In the genomic region with DNA sequence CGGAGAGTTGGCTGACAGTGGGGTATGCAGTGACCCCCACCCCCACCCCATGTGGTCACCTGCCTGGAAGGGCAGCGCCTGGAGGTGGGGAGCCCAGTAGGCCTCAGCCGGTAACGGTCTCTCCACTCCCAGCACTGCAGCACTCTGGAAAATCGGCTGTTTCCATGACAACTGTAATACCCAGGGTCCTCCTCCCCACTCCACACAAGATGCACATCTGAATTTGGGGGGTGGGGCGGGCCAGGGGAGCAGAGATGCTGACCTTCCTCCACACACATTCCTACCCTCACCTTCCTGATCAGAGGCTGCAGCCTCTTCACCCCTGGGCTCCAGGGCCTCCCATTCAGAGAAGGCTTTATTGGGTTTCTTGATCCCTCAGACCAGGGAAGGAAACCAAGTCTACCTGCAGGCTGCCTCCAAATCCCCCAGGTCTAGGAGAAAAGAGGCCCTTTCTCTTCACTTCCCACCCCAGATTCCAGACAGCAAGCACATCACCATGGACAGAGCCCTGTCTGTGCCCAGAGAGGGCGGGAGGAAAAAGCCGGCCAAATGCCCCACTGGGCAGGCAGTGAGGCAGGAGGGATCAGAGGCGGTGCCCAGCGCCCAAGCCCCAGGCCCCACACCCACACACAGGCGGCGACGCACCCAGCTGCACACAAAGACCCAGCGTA, we compare ENCODE assay signal across 18 cellular contexts. TPM values are rescaled to one million over a fixed set of nuclear protein-coding genes. Genes with fewer than 3 reads are reported as not detected.
DNase-seq lines count a peak whose midpoint lies in the region; FAIRE-seq and TF ChIP-seq lines count a peak whose summit lies in the region.
"Had no signal": no experiment of that assay in that cellular context is flagged by ENCODE, and none has a peak within 500 bp of the region (broad histone marks: within the 10 kb centered on the region; RNA-seq: fewer than 3 reads in every experiment).

No MANE protein-coding gene starts in this region.

- H3K27me3 ChIP-seq in smooth muscle cell (ENCODE audit: low read depth) = peaks cover 49% of the 10 kb centered on the region

- H3K79me2 ChIP-seq in smooth muscle cell (ENCODE audit: low read depth) = no peaks in the 10 kb centered on the region

- FAIRE-seq in kidney (lab: Jason Lieb, UNC) = no peak

- H3K4me3 ChIP-seq in HEK293 (ENCODE audit: low read depth, low read length) = no peak overlapping the region
- H3K4me3 ChIP-seq in smooth muscle cell = peak overlapping the region; percentile 32
- H3K4me3 ChIP-seq in kidney (ENCODE audit: low read length in 2 of 2) = no peak overlapping the region

- H4K20me1 ChIP-seq in smooth muscle cell (ENCODE audit: low read depth) = no peaks in the 10 kb centered on the region

- DNase-seq in iPS-NIHi7 (ENCODE audit: extremely low spot score) (peak; percentile 45), smooth muscle cell (lab: John Stamatoyannopoulos, UW; ENCODE audit: unreplicated experiment) (no peak), Ammon's horn (ENCODE audit: low spot score) (no peak), kidney (no peak), putamen (ENCODE audit: low spot score) (no peak)
- DNase-seq in effector CD4-positive, alpha-beta T cell = no peak
- DNase-seq: activated CD4-positive, alpha-beta T cell treated with anti-CD3 and anti-CD28 coated beads, Interleukin-2, amount 50 U/mL, for 4 hours; activated naive CD4-positive, alpha-beta T cell; cerebellar nuclear complex; stimulated activated CD4-positive, alpha-beta T cell treated with anti-CD3 and anti-CD28 coated beads, Interleukin-4, amount 100 ng/mL, for 24 hours; stimulated activated naive CD8-positive, alpha-beta T cell treated with anti-CD3 and anti-CD28 coated beads, Interleukin-15, Interleukin-2, amounts not matched to agents 100 U/mL and 50 U/mL, for 24 hours had no signal

- H3K4me1 ChIP-seq in HEK293 (ENCODE audit: control insufficient read depth, insufficient read depth, low read length) (no peaks in the 10 kb centered on the region), smooth muscle cell (ENCODE audit: low read depth) (no peaks in the 10 kb centered on the region), kidney (ENCODE audit: control insufficient read depth in 1 of 2, insufficient read depth in 1 of 2, low read depth in 1 of 2, low read length in 2 of 2) (peaks cover 0 to 9% of the 10 kb centered on the region in 2 donors)

- H3K9ac ChIP-seq in smooth muscle cell (ENCODE audit: low read depth) (no peak overlapping the region), kidney (ENCODE audit: low read length in 2 of 2) (no peak overlapping the region)

- no peak overlapping the region for H3K27ac ChIP-seq in HEK293 (ENCODE audit: extremely low read depth, low read depth, low read length)
- H3K27ac ChIP-seq in angular gyrus (ENCODE audit: low read depth, low read length) = peak overlapping the region; percentile 38
- no peak overlapping the region for H3K27ac ChIP-seq in smooth muscle cell (ENCODE audit: low read depth)
- H3K27ac ChIP-seq in kidney (ENCODE audit: low read depth in 2 of 2, low read length in 2 of 2) = no peak overlapping the region

- H3K36me3 ChIP-seq in HEK293 (ENCODE audit: control insufficient read depth in 2 of 2, insufficient read depth in 1 of 2, low read length in 2 of 2) (no peaks in the 10 kb centered on the region), smooth muscle cell (ENCODE audit: low read depth) (no peaks in the 10 kb centered on the region), kidney (ENCODE audit: control insufficient read depth in 1 of 2, insufficient read depth in 2 of 2, low read length in 2 of 2) (no peaks in the 10 kb centered on the region)

- H3K9me3 ChIP-seq in HEK293 (ENCODE audit: control insufficient read depth, insufficient read depth, low read depth, low read length) (no peaks in the 10 kb centered on the region), smooth muscle cell (replicated peaks; ENCODE audit: low read depth) (no peaks in the 10 kb centered on the region), kidney (ENCODE audit: control insufficient read depth in 1 of 2, low read length in 2 of 2) (no peaks in the 10 kb centered on the region)

- H3K4me2 ChIP-seq in smooth muscle cell = peak overlapping the region; percentile 83

- POLR2A ChIA-PET in HEK293 (lab: Yijun Ruan, JAX) = no interaction called here

- CTCF ChIA-PET in HEK293 (lab: Yijun Ruan, JAX) = no interaction called here

- intact Hi-C loops in kidney (cut with DNase I) = no loop called here

- TF ChIP-seq CTCF in HEK293 (tag by site-specific recombination; IDR thresholded peaks at IDR 0.05) (no peak), smooth muscle cell (IDR thresholded peaks at IDR 0.05; ENCODE audit: borderline replicate concordance, insufficient read depth, poor library complexity, severe bottlenecking) (no peak), kidney (IDR thresholded peaks at IDR 0.05; ENCODE audit: borderline replicate concordance, extremely low read depth, insufficient read depth) (no peak)

- 43% methylated on average over 14 of the region's 14 CpGs for WGBS in smooth muscle cell (ENCODE audit: low lambda C conversion rate)

- H2AFZ ChIP-seq in smooth muscle cell (ENCODE audit: low read depth) = no peak overlapping the region

- no peaks in the 10 kb centered on the region for H3F3A ChIP-seq in smooth muscle cell (ENCODE audit: low read depth)

TF ChIP-seq in HEK293, 187 proteins besides CTCF, POLR2A, EP300 and RAD21:
- TF ChIP-seq ZNF791 (tag by site-specific recombination; IDR thresholded peaks at IDR 0.05) = no peak
- TF ChIP-seq, protein P1, sequence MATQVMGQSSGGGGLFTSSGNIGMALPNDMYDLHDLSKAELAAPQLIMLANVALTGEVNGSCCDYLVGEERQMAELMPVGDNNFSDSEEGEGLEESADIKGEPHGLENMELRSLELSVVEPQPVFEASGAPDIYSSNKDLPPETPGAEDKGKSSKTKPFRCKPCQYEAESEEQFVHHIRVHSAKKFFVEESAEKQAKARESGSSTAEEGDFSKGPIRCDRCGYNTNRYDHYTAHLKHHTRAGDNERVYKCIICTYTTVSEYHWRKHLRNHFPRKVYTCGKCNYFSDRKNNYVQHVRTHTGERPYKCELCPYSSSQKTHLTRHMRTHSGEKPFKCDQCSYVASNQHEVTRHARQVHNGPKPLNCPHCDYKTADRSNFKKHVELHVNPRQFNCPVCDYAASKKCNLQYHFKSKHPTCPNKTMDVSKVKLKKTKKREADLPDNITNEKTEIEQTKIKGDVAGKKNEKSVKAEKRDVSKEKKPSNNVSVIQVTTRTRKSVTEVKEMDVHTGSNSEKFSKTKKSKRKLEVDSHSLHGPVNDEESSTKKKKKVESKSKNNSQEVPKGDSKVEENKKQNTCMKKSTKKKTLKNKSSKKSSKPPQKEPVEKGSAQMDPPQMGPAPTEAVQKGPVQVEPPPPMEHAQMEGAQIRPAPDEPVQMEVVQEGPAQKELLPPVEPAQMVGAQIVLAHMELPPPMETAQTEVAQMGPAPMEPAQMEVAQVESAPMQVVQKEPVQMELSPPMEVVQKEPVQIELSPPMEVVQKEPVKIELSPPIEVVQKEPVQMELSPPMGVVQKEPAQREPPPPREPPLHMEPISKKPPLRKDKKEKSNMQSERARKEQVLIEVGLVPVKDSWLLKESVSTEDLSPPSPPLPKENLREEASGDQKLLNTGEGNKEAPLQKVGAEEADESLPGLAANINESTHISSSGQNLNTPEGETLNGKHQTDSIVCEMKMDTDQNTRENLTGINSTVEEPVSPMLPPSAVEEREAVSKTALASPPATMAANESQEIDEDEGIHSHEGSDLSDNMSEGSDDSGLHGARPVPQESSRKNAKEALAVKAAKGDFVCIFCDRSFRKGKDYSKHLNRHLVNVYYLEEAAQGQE (tag by site-specific recombination; IDR thresholded peaks at IDR 0.05) = peak; percentile 91

RNA-seq across cellular contexts. Expression of a gene that starts 46.5 kb away (rescaled TPM):
- total RNA-seq in smooth muscle cell = not detected in 2 replicates
- not detected in 2 replicates for polyA plus RNA-seq in smooth muscle cell
- total RNA-seq in kidney = 5.3 TPM
- polyA plus RNA-seq in kidney (ENCODE audit: insufficient read depth, low read depth, low replicate concordance) = 85.9 TPM
- total RNA-seq: left lobe of liver; M059J; renal cortical epithelial cell; T-helper 2 cell treated with Interferon-gamma antibody and Interleukin-4, amounts not matched to agents 100 ng/mL and 5 ng/mL, for 36 hours had no signal
- polyA plus RNA-seq: CD14-positive monocyte had no signal
